14 cellular contexts compared by ENCODE assay signal in the genomic region with DNA sequence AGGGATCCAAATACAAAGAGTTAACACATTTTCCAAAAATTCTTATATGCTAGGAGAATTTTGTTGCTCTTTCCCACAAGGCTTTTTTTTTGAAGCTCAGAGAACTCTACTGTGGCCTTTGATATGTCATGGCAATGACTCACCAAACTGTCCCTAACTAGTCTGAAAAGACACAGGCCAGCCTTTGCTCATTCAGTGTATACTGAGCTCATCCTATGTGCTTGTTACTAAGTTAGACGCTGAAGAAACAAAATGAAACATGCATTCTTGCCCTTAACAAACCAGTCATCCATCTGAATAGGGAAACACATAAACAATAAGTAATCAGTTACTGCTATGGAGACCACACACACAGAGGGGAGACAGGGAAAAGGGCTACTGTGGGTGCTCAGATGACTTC.
DNase-seq lines count a peak whose midpoint lies in the region; ATAC-seq and TF ChIP-seq lines count a peak whose summit lies in the region.
"Had no signal": no experiment of that assay in that cellular context is flagged by ENCODE, and none has a peak within 500 bp of the region (broad histone marks: within the 10 kb centered on the region; RNA-seq: fewer than 3 reads in every experiment).

No MANE protein-coding gene starts in this region.

- WGBS in mesodermal cell (ENCODE audit: insufficient coverage in 2 of 2), 2 experiments: no CpG with 5 or more reads among the region's 1 CpG

- peaks cover 26% of the 10 kb centered on the region for H3K4me1 ChIP-seq in mesodermal cell (ENCODE audit: control insufficient read depth, insufficient read depth, low read length, poor library complexity, severe bottlenecking)
- H3K4me1 ChIP-seq: psoas muscle had no signal

- no peaks in the 10 kb centered on the region for H3K9me3 ChIP-seq in mesodermal cell (ENCODE audit: control insufficient read depth, low read length)
- H3K9me3 ChIP-seq: psoas muscle had no signal

- DNase-seq in Caki2 (ENCODE audit: low read depth): peak; percentile 80
- peak; percentile 22 for DNase-seq in OCI-M1 (lab: John Stamatoyannopoulos, UW)
- peak; percentile 45 for DNase-seq in dedifferentiated amniotic fluid mesenchymal stem cell (ENCODE audit: extremely low spot score)
- no peak for DNase-seq in iPS-NIHi7 (ENCODE audit: extremely low spot score)
- no peak for DNase-seq in Right ventricle myocardium inferior (ENCODE audit: missing footprints)
- DNase-seq in GM13976 (ENCODE audit: low spot score): no peak
- DNase-seq in iPS-NIHi11 (ENCODE audit: low spot score): no peak
- DNase-seq: activated CD4-positive, CD25-positive, alpha-beta regulatory T cell; NCI-H2081; psoas muscle had no signal

- intact Hi-C loops in Right ventricle myocardium inferior (cut with DNase I): no loop called here

- in situ Hi-C loops in Caki2 (cut with HindIII; ENCODE audit: low pct_unique_long_range_greater_than_20kb, low sequenced_read_pairs): no loop called here
- in situ Hi-C loops in GM13976 (cut with MboI; ENCODE audit: low sequenced_read_pairs, unreplicated experiment): no loop called here

- H3K36me3 ChIP-seq in mesodermal cell (ENCODE audit: control insufficient read depth, insufficient read depth, low read length): no peaks in the 10 kb centered on the region
- H3K36me3 ChIP-seq: cardiac muscle cell had no signal

- H3K4me3 ChIP-seq in mesodermal cell (ENCODE audit: extremely low read depth, insufficient read depth, low read length, poor library complexity, severe bottlenecking): no peak overlapping the region
- H3K4me3 ChIP-seq: cardiac muscle cell, psoas muscle, SK-N-MC had no signal

- no peak for ATAC-seq in Right ventricle myocardium inferior
- ATAC-seq: psoas muscle had no signal

- peak overlapping the region; percentile 75 for H3K27ac ChIP-seq in mesodermal cell (ENCODE audit: low read depth, low read length, severe bottlenecking)
- H3K27ac ChIP-seq: C4-2B, cardiac muscle cell, psoas muscle, SK-N-MC had no signal

- no peak for TF ChIP-seq CTCF in GM13976 (IDR thresholded peaks at IDR 0.05; ENCODE audit: borderline replicate concordance, control extremely low read depth, extremely low read depth, insufficient read depth, missing control alignments)

Comparison
In these comparisons a context has a peak if more than half of its experiments do, and no peak if none do; other contexts are left out.
1. DNase-seq: peak in Caki2 (single experiment), OCI-M1 (single experiment) and dedifferentiated amniotic fluid mesenchymal stem cell (single experiment); none in iPS-NIHi7 (single experiment), Right ventricle myocardium inferior (single experiment), GM13976 (single experiment) and iPS-NIHi11 (single experiment).